ENCODE assay signal across 24 cellular contexts in the genomic region with DNA sequence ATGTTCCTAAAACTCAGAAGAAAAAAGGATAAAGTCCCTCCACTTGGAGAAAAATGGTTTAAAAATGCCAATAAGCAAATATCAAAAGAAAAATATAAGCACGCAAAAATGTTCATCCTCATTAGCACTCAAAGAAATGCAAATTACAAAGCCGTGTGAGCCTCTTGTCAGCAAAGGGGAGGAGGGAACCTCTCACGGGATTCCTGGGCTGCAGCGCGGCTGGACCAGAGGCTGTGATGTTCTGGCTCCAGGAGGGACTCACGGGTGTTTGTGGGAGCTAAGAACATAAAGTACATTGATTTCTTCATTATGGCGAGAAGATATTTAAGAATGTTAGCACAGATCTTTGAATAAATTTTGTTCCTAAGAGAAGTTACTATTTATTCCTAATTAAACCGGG.
"Had no signal": no experiment of that assay in that cellular context is flagged by ENCODE, and none has a peak within 500 bp of the region (broad histone marks: within the 10 kb centered on the region; RNA-seq: fewer than 3 reads in every experiment).

No MANE protein-coding gene starts in this region.

- H3K27ac ChIP-seq: dorsolateral prefrontal cortex, esophagus squamous epithelium, left lung, ovary, psoas muscle, skin epidermis, suprapubic skin, transverse colon, vagina had no signal

- H3K4me3 ChIP-seq: dorsolateral prefrontal cortex, esophagus squamous epithelium, left lung, ovary, psoas muscle, skin epidermis, suprapubic skin, transverse colon, vagina had no signal

- H3K36me3 ChIP-seq: esophagus squamous epithelium, left lung, ovary, suprapubic skin, transverse colon, vagina had no signal

- H3K27me3 ChIP-seq: ovary, transverse colon, vagina had no signal

- ATAC-seq: left cardiac atrium; left lung; naive thymus-derived CD4-positive, alpha-beta T cell; psoas muscle; right cardiac atrium; stimulated activated naive CD8-positive, alpha-beta T cell treated with anti-CD3 and anti-CD28 coated beads, Interleukin-15, amount 100 ng/mL, for 72 hours had no signal

- DNase-seq: effector CD8-positive, alpha-beta T cell; esophagus squamous epithelium; foreskin melanocyte; left cardiac atrium; left lung; mammary epithelial cell; mesendoderm; midbrain; naive thymus-derived CD4-positive, alpha-beta T cell; nucleus accumbens; posterior cingulate gyrus; psoas muscle; right cardiac atrium; stimulated activated CD4-positive, alpha-beta T cell treated with anti-CD3 and anti-CD28 coated beads, Interleukin-15, amount 100 ng/mL, for 24 hours; stimulated activated CD4-positive, alpha-beta T cell treated with anti-CD3 and anti-CD28 coated beads, Interleukin-4, amount 100 ng/mL, for 1 hour; stimulated activated CD8-positive, alpha-beta memory T cell treated with anti-CD3 and anti-CD28 coated beads, Interleukin-4, amount 100 ng/mL, for 48 hours; stimulated activated naive CD4-positive, alpha-beta T cell; stimulated activated naive CD8-positive, alpha-beta T cell treated with anti-CD3 and anti-CD28 coated beads, Interleukin-15, amount 100 ng/mL, for 72 hours; transverse colon had no signal
